Comparison of ENCODE assay signal across 29 cellular contexts in genomic region chr4:48015216-48015615, GRCh38. TPM values are rescaled to one million over a fixed set of nuclear protein-coding genes. Genes with fewer than 3 reads are reported as not detected.
DNase-seq lines count a peak whose midpoint lies in the region; ATAC-seq and TF ChIP-seq lines count a peak whose summit lies in the region.
"Had no signal": no experiment of that assay in that cellular context is flagged by ENCODE, and none has a peak within 500 bp of the region (broad histone marks: within the 10 kb centered on the region; RNA-seq: fewer than 3 reads in every experiment).

No MANE protein-coding gene starts in this region.

- H3K9me3 ChIP-seq in duodenal mucosa (ENCODE audit: control insufficient read depth in 1 of 2, low read length in 2 of 2) = peaks cover 0 to 4% of the 10 kb centered on the region in 2 donors
- H3K9me3 ChIP-seq: left lung, psoas muscle, spleen, upper lobe of right lung had no signal

- peaks cover 27% of the 10 kb centered on the region for H3K9me3 Mint-ChIP-seq in mesothelial cell of epicardium
- H3K9me3 Mint-ChIP-seq: activated naive CD4-positive, alpha-beta T cell treated with anti-CD3 and anti-CD28 coated beads, Interleukin-2, amount 50 U/mL, for 24 hours; activated T-cell treated with anti-CD3 and anti-CD28 coated beads, Interleukin-2, amount 50 U/mL, for 72 hours had no signal

- H3K4me3 Mint-ChIP-seq in mesothelial cell of epicardium = peak overlapping the region; percentile 86

- H3K36me3 Mint-ChIP-seq in mesothelial cell of epicardium = peaks cover 16% of the 10 kb centered on the region
- H3K36me3 Mint-ChIP-seq: neural progenitor cell had no signal

- ATAC-seq in HG02759 (IDR thresholded peaks at IDR 0.05; ENCODE audit: unreplicated experiment) = no peak
- ATAC-seq: activated T-cell treated with anti-CD3 and anti-CD28 coated beads, Interleukin-2, amount 50 U/mL, for 72 hours; left lung; psoas muscle; stimulated activated naive CD8-positive, alpha-beta T cell treated with anti-CD3 and anti-CD28 coated beads, Interleukin-15, amount 100 ng/mL, for 72 hours; upper lobe of right lung had no signal

- intact Hi-C loops in dorsolateral prefrontal cortex (cut with DNase I) (loop anchor here (5.0 to 10.0 kb wide), 2 partner anchors 72 to 100 kb away; partner anchors contain the start of gene NFXL1 (in 1 of the 2)), posterior cingulate gyrus (cut with DNase I) (no loop called here)

- peak overlapping the region; percentile 62 for H3K4me3 ChIP-seq in LNCaP clone FGC (ENCODE audit: low read depth, low read length)
- peak overlapping the region; percentile 87 to 92 for H3K4me3 ChIP-seq in duodenal mucosa (ENCODE audit: low read depth in 1 of 2, low read length in 2 of 2)
- no peak overlapping the region for H3K4me3 ChIP-seq in dorsolateral prefrontal cortex

- no peaks in the 10 kb centered on the region for H3K36me3 ChIP-seq in duodenal mucosa (ENCODE audit: control insufficient read depth in 1 of 2, insufficient read depth in 2 of 2, low read length in 2 of 2)
- H3K36me3 ChIP-seq: left lung, neural progenitor cell, spleen, upper lobe of right lung had no signal

- H3K27ac ChIP-seq in C4-2B (peak overlapping the region; percentile 47; the same call in 1 of the 2 replicates), duodenal mucosa (ENCODE audit: low read depth, low read length) (peak overlapping the region; percentile 34), dorsolateral prefrontal cortex (no peak overlapping the region)
- H3K27ac ChIP-seq: left lung, neural progenitor cell, spleen, upper lobe of right lung had no signal

- H3K27me3 ChIP-seq in duodenal mucosa (ENCODE audit: control insufficient read depth in 1 of 2, insufficient read depth in 2 of 2, low read length in 2 of 2) (peaks cover 0 to 5% of the 10 kb centered on the region in 2 donors), dorsolateral prefrontal cortex (peaks cover 0 to 15% (median 0%) of the 10 kb centered on the region in 45 donors)

- no peaks in the 10 kb centered on the region for H3K27me3 Mint-ChIP-seq in mesothelial cell of epicardium (ENCODE audit: low read depth)

- DNase-seq in LNCaP clone FGC (ENCODE audit: low read depth) (peak; percentile 77), mesothelial cell of epicardium (ENCODE audit: low spot score in 2 of 2, unreplicated experiment in 2 of 2) (no peak), NCI-H2227 (lab: John Stamatoyannopoulos, UW; ENCODE audit: unreplicated experiment) (no peak), dorsolateral prefrontal cortex (no peak), posterior cingulate gyrus (no peak)
- DNase-seq: activated CD4-positive, alpha-beta T cell treated with anti-CD3 and anti-CD28 coated beads for 1 hour; activated T-cell treated with anti-CD3 and anti-CD28 coated beads, Interleukin-2, amount 50 U/mL, for 72 hours; aorta; effector CD4-positive, alpha-beta T cell; glutamatergic neuron; GOT3; left lung; NCI-H1105; NCI-H2081; NCI-H446 treated with DMSO at 0.1 percent for 48 hours; psoas muscle; spleen; stimulated activated CD4-positive, alpha-beta T cell treated with anti-CD3 and anti-CD28 coated beads, Interleukin-4, amount 100 ng/mL, for 4 hours; stimulated activated naive CD8-positive, alpha-beta T cell treated with anti-CD3 and anti-CD28 coated beads, Interleukin-15, amount 100 ng/mL, for 72 hours; SW 1271; upper lobe of right lung had no signal

- peak overlapping the region in 1 of 2 donors; percentile 3 for H3K9ac ChIP-seq in duodenal mucosa (ENCODE audit: low read depth in 1 of 2, low read length in 2 of 2)
- H3K9ac ChIP-seq: neural progenitor cell had no signal

- TF ChIP-seq CTCF in C4-2B (conservative IDR thresholded peaks at IDR 0.05) (no peak), LNCaP clone FGC (IDR thresholded peaks at IDR 0.05; ENCODE audit: control insufficient read depth, extremely low read depth, insufficient read depth) (no peak), mesothelial cell of epicardium (IDR thresholded peaks at IDR 0.05; ENCODE audit: unreplicated experiment) (no peak), dorsolateral prefrontal cortex (IDR thresholded peaks at IDR 0.05 in 54 of 56, conservative IDR thresholded peaks at IDR 0.05 in 2 of 56; ENCODE audit: low read depth in 1 of 56, partially characterized antibody in 56 of 56) (no peak)

- H3K27ac Mint-ChIP-seq in mesothelial cell of epicardium = peak overlapping the region; percentile 98
- H3K27ac Mint-ChIP-seq: activated naive CD4-positive, alpha-beta T cell treated with anti-CD3 and anti-CD28 coated beads, Interleukin-2, amount 50 U/mL, for 24 hours; activated T-cell treated with anti-CD3 and anti-CD28 coated beads, Interleukin-2, amount 50 U/mL, for 72 hours; B cell; neural progenitor cell; stimulated activated naive CD8-positive, alpha-beta T cell treated with anti-CD3 and anti-CD28 coated beads, Interleukin-15, amount 100 ng/mL, for 72 hours had no signal

- H3K4me1 ChIP-seq in duodenal mucosa (ENCODE audit: control insufficient read depth in 1 of 2, insufficient read depth in 2 of 2, low read length in 2 of 2) = peaks cover 8 to 18% of the 10 kb centered on the region in 2 donors
- H3K4me1 ChIP-seq: neural progenitor cell, psoas muscle had no signal

- peaks cover 20% of the 10 kb centered on the region for H3K4me1 Mint-ChIP-seq in mesothelial cell of epicardium

RNA-seq across cellular contexts. Expression of gene CNGA1, which starts 1.3 kb away (rescaled TPM):
- total RNA-seq in mesothelial cell of epicardium = 3.9 to 4.7 TPM (median 4.6 TPM) in 3 replicates
- total RNA-seq in dorsolateral prefrontal cortex = 1 to 10 TPM in 6 of 120 experiments, under 1 TPM in 28, not detected in 86; 0.16 to 3.8 (median 0.50) TPM
- total RNA-seq: B cell, LHCN-M2, mononuclear cell, upper lobe of right lung had no signal

RNA-seq across cellular contexts. Expression of gene NIPAL1, which starts 1.4 kb away (rescaled TPM):
- total RNA-seq in mesothelial cell of epicardium = 12.1 to 13.4 TPM (median 13.3 TPM) in 3 replicates
- total RNA-seq in dorsolateral prefrontal cortex = 1 to 10 TPM in 82 of 120 experiments, under 1 TPM in 38; 0.18 to 4.9 (median 1.3) TPM

Comparison
In these comparisons a context has a peak if more than half of its experiments do, and no peak if none do; other contexts are left out.
1. H3K27ac ChIP-seq: peak in C4-2B (single experiment) and duodenal mucosa (single experiment); none in dorsolateral prefrontal cortex (0 of 59).
2. H3K4me3 ChIP-seq: peak in LNCaP clone FGC (single experiment) and duodenal mucosa (2 of 2); none in dorsolateral prefrontal cortex (0 of 59).